In the genomic region with DNA sequence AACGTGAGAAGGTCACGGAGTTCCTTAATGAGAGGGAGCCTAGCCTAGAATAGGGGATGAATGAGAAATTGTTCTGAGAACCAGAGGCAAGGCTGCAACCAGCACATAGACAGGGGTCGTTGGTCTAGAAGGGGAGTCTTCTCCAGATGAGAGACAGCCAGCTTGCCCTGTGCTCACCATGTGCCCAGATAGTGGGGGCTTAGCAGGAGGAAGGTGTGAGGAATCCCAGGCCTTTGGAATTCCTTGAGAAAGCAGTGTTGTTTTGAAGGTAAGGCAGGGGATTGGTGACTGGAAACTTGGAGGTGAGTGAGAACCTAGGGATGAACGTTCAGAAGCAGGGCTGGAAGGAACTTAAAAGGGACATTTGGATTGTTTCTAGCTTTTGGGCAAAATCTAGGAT, we compare ENCODE assay signal across 8 cellular contexts. TPM values are rescaled to one million over a fixed set of nuclear protein-coding genes. Genes with fewer than 3 reads are reported as not detected.
DNase-seq lines count a peak whose midpoint lies in the region; ATAC-seq, FAIRE-seq and TF ChIP-seq lines count a peak whose summit lies in the region.

No MANE protein-coding gene starts in this region.

- H3K9me3 Mint-ChIP-seq in effector memory CD8-positive, alpha-beta T cell, result no peaks in the 10 kb centered on the region

- peak overlapping the region; percentile 96 to 98 for H3K27ac Mint-ChIP-seq in effector memory CD8-positive, alpha-beta T cell

- peak overlapping the region; percentile 29 for H3K27ac ChIP-seq in DOHH2 (ENCODE audit: low read depth, low read length)
- peak overlapping the region; percentile 62 for H3K27ac ChIP-seq in OCI-LY3 (ENCODE audit: low read length)
- peak overlapping the region; percentile 63 to 92 (median 79) for H3K27ac ChIP-seq in pancreas
- H3K27ac ChIP-seq in ovary, result no peak overlapping the region

- H3K4me2 ChIP-seq in DOHH2 (ENCODE audit: low read length), result peak overlapping the region; percentile 88
- H3K4me2 ChIP-seq in OCI-LY3 (ENCODE audit: low read length), result peak overlapping the region; percentile 93

- peaks cover 23% of the 10 kb centered on the region for H3K36me3 ChIP-seq in DOHH2 (ENCODE audit: control insufficient read depth, low read length)
- H3K36me3 ChIP-seq in OCI-LY3 (replicated peaks; ENCODE audit: low read depth, low read length), result peaks cover 18% of the 10 kb centered on the region
- H3K36me3 ChIP-seq in pancreas, result no peaks in the 10 kb centered on the region
- no peaks in the 10 kb centered on the region for H3K36me3 ChIP-seq in ovary

- H3K4me3 ChIP-seq in DOHH2 (ENCODE audit: low read length) (peak overlapping the region; percentile 63), OCI-LY3 (ENCODE audit: low read length) (peak overlapping the region; percentile 81; the same call in 1 of the 2 replicates), pancreas (peak overlapping the region in 2 of 4 donors; percentile 34 to 46), ovary (no peak overlapping the region)

- TF ChIP-seq CTCF in DOHH2 (IDR thresholded peaks at IDR 0.05; ENCODE audit: low read depth, low read length, poor library complexity, severe bottlenecking) (no peak), OCI-LY3 (IDR thresholded peaks at IDR 0.05; ENCODE audit: low read depth, low read length) (no peak), pancreas (IDR thresholded peaks at IDR 0.05) (no peak), ovary (IDR thresholded peaks at IDR 0.05) (no peak)

- DNase-seq in effector memory CD8-positive, alpha-beta T cell, result no peak
- DNase-seq in pancreas, result no peak
- no peak for DNase-seq in epidermal melanocyte (ENCODE audit: insufficient read length, low spot score)
- DNase-seq in ovary, result no peak
- no peak for DNase-seq in KBM-7

- peaks cover 88% of the 10 kb centered on the region for H3K79me2 ChIP-seq in DOHH2 (ENCODE audit: control insufficient read depth, low read length)
- peaks cover 91% of the 10 kb centered on the region for H3K79me2 ChIP-seq in OCI-LY3 (ENCODE audit: low read length)

- no peak for TF ChIP-seq EP300 in ovary (IDR thresholded peaks at IDR 0.05)

- ATAC-seq in effector memory CD8-positive, alpha-beta T cell (replicated peaks), result no peak
- ATAC-seq in pancreas (no peak), GM19023 (IDR thresholded peaks at IDR 0.05; ENCODE audit: unreplicated experiment) (no peak)

- intact Hi-C loops in pancreas (cut with DNase I), result loop anchor here in 1 of 3 donors (5.0 kb wide), 1 partner anchor 45 kb away; no protein-coding TSS in a partner anchor
- intact Hi-C loops in ovary (cut with DNase I), result no loop called here

- FAIRE-seq in pancreas (lab: Jason Lieb, UNC), result no peak

- in situ Hi-C loops in KBM-7 (cut with MboI; ENCODE audit: low pct_unique_long_range_greater_than_20kb, low sequenced_read_pairs), result no loop called here

- H4K20me1 ChIP-seq in DOHH2 (ENCODE audit: control insufficient read depth, insufficient read depth, low read depth, low read length) (peaks cover 33% of the 10 kb centered on the region), OCI-LY3 (ENCODE audit: insufficient read depth, low read length) (peaks cover 82% of the 10 kb centered on the region)

- H3K9me3 ChIP-seq in DOHH2 (ENCODE audit: control insufficient read depth, insufficient read depth, low read length), result no peaks in the 10 kb centered on the region
- H3K9me3 ChIP-seq in OCI-LY3 (ENCODE audit: insufficient read depth, low read length), result no peaks in the 10 kb centered on the region
- no peaks in the 10 kb centered on the region for H3K9me3 ChIP-seq in pancreas
- no peaks in the 10 kb centered on the region for H3K9me3 ChIP-seq in ovary

- TF ChIP-seq POLR2A in ovary (IDR thresholded peaks at IDR 0.05), result no peak

- H3K4me3 Mint-ChIP-seq in effector memory CD8-positive, alpha-beta T cell, result peak overlapping the region; percentile 93 to 97

- 8 to 10% methylated on average over 4 of the region's 4 CpGs for WGBS in pancreas, 2 donors
- WGBS in ovary, 3 donors, result 14 to 20% (median 17%) methylated on average over 4 of the region's 4 CpGs

- no peaks in the 10 kb centered on the region for H3K27me3 Mint-ChIP-seq in effector memory CD8-positive, alpha-beta T cell

- H3K4me1 Mint-ChIP-seq in effector memory CD8-positive, alpha-beta T cell (ENCODE audit: low read depth in 2 of 2), result peaks cover 62 to 73% of the 10 kb centered on the region in 2 donors

- H3K4me1 ChIP-seq in DOHH2 (ENCODE audit: control insufficient read depth, low read length) (peaks cover 29% of the 10 kb centered on the region), OCI-LY3 (ENCODE audit: low read length) (peaks cover 20% of the 10 kb centered on the region), pancreas (peaks cover 30 to 39% (median 38%) of the 10 kb centered on the region in 3 donors), ovary (ENCODE audit: insufficient read depth) (peaks cover 16% of the 10 kb centered on the region)

- peaks cover 25% of the 10 kb centered on the region for H3K36me3 Mint-ChIP-seq in effector memory CD8-positive, alpha-beta T cell (ENCODE audit: insufficient read depth)

- H3K9me2 ChIP-seq in DOHH2 (replicated peaks; ENCODE audit: control insufficient read depth, low read length), result no peaks in the 10 kb centered on the region

- H3K9ac ChIP-seq in OCI-LY3 (ENCODE audit: low read length), result peak overlapping the region; percentile 27; the same call in 1 of the 2 replicates

- H3F3A ChIP-seq in DOHH2 (ENCODE audit: control insufficient read depth, insufficient read depth), result peaks cover 9% of the 10 kb centered on the region

- H3K27me3 ChIP-seq in DOHH2 (ENCODE audit: control insufficient read depth, low read length), result no peaks in the 10 kb centered on the region
- H3K27me3 ChIP-seq in OCI-LY3 (ENCODE audit: low read depth, low read length), result no peaks in the 10 kb centered on the region
- H3K27me3 ChIP-seq in pancreas, result no peaks in the 10 kb centered on the region
- no peaks in the 10 kb centered on the region for H3K27me3 ChIP-seq in ovary

- H2AFZ ChIP-seq in OCI-LY3 (ENCODE audit: low read depth, low read length), result no peak overlapping the region

RNA-seq across cellular contexts. Expression of a gene that starts 29.4 kb away (rescaled TPM):
- total RNA-seq in pancreas (under 1 TPM; 0.37 to 0.79 (median 0.50) TPM), ovary (1 to 10 TPM in 5 of 7 donors, under 1 TPM in 2; 0.12 to 7.9 (median 5.4) TPM)
- polyA plus RNA-seq in pancreas (1 to 10 TPM; 1.2 to 1.9 TPM), ovary (under 1 TPM; 0.60 to 0.94 TPM)

RNA-seq across cellular contexts. Expression of a gene that starts 48.7 kb away (rescaled TPM):
- total RNA-seq in pancreas (10 to 100 TPM; 19.0 to 30.8 (median 21.5) TPM), ovary (10 to 100 TPM; 13.5 to 27.8 (median 25.8) TPM)
- polyA plus RNA-seq in pancreas (10 to 100 TPM; 11.7 to 21.0 TPM), ovary (10 to 100 TPM; 12.3 to 27.0 TPM)

RNA-seq across cellular contexts. Expression of a gene that starts 51.2 kb away (rescaled TPM):
- total RNA-seq in pancreas (10 to 100 TPM in 3 of 6 donors, 1 to 10 TPM in 3; 6.8 to 14.4 (median 11.9) TPM), ovary (10 to 100 TPM in 6 of 7 donors, 1 to 10 TPM in 1; 4.5 to 15.9 (median 13.4) TPM)
- polyA plus RNA-seq in pancreas (10 to 100 TPM; 16.7 to 25.7 TPM), ovary (1 to 10 TPM; 7.0 to 7.6 TPM)

Comparison
In these comparisons a context has a peak if more than half of its experiments do, and no peak if none do; other contexts are left out.
1. H3K27ac ChIP-seq: peak in DOHH2 (single experiment), OCI-LY3 (single experiment) and pancreas (4 of 4); none in ovary (0 of 2).